Comparison of ENCODE assay signal across 8 cellular contexts in genomic region chr7:64665980-64666674, GRCh38. TPM values are rescaled to one million over a fixed set of nuclear protein-coding genes. Genes with fewer than 3 reads are reported as not detected.
DNase-seq lines count a peak whose midpoint lies in the region; ATAC-seq, FAIRE-seq and TF ChIP-seq lines count a peak whose summit lies in the region.

Gene ZNF107, plus strand, starts transcription at chr7:64666133. Its CDS starts 150 bp downstream, at chr7:64666283.

- no peaks in the 10 kb centered on the region for H3K4me1 ChIP-seq in prostate gland (replicated peaks)

- H3K36me3 Mint-ChIP-seq in T-helper 1 cell treated with Interleukin-12 subunit alpha and Interleukin-12 subunit beta and Interleukin-4 antibody, amounts not matched to agents 30 μg/mL and 1 μg/mL, for 36 hours (ENCODE audit: low read depth): peaks cover 39% of the 10 kb centered on the region

- no peak for FAIRE-seq in urothelium cell line (lab: Jason Lieb, UNC)

- no peaks in the 10 kb centered on the region for H3K27me3 Mint-ChIP-seq in T-helper 1 cell treated with Interleukin-12 subunit alpha and Interleukin-12 subunit beta and Interleukin-4 antibody, amounts not matched to agents 30 μg/mL and 1 μg/mL, for 36 hours (ENCODE audit: low read depth)

- WGBS in prostate gland: under 1% methylated on average over 37 of the region's 37 CpGs

- H3K27ac ChIP-seq in prostate gland: peak within 1 kb of the TSS; percentile 70 to 75

- peak within 1 kb of the TSS; percentile 70 to 71 for H3K4me3 ChIP-seq in prostate gland

- peak; percentile 96 for ATAC-seq in HG02884 (IDR thresholded peaks at IDR 0.05; ENCODE audit: unreplicated experiment)
- peak; percentile 100 for ATAC-seq in left ventricle myocardium superior

- TF ChIP-seq POLR2A in prostate gland (IDR thresholded peaks at IDR 0.05): peak; percentile 63

- peak; percentile 87 for DNase-seq in GM13977 (ENCODE audit: low spot score)
- peak; percentile 89 for DNase-seq in NCI-H1694 (lab: John Stamatoyannopoulos, UW)
- peak; percentile 89 for DNase-seq in amniotic stem cell (lab: John Stamatoyannopoulos, UW)
- DNase-seq in left ventricle myocardium superior: peak; percentile 93
- DNase-seq in prostate gland (ENCODE audit: low spot score): peak; percentile 95
- DNase-seq in urothelium cell line (ENCODE audit: low spot score): peak; percentile 94

- TF ChIP-seq CTCF in GM13977 (IDR thresholded peaks at IDR 0.05; ENCODE audit: extremely low read depth, insufficient read depth, missing control alignments) (no peak), prostate gland (IDR thresholded peaks at IDR 0.05) (no peak)

- H3K4me3 Mint-ChIP-seq in T-helper 1 cell treated with Interleukin-12 subunit alpha and Interleukin-12 subunit beta and Interleukin-4 antibody, amounts not matched to agents 30 μg/mL and 1 μg/mL, for 36 hours: peak within 1 kb of the TSS; percentile 97

- no peaks in the 10 kb centered on the region for H3K27me3 ChIP-seq in prostate gland (replicated peaks; ENCODE audit: insufficient read depth)

- H3K9me3 Mint-ChIP-seq in T-helper 1 cell treated with Interleukin-12 subunit alpha and Interleukin-12 subunit beta and Interleukin-4 antibody, amounts not matched to agents 30 μg/mL and 1 μg/mL, for 36 hours: peaks cover 43% of the 10 kb centered on the region

- peak within 1 kb of the TSS; percentile 96 for H3K27ac Mint-ChIP-seq in T-helper 1 cell treated with Interleukin-12 subunit alpha and Interleukin-12 subunit beta and Interleukin-4 antibody, amounts not matched to agents 30 μg/mL and 1 μg/mL, for 36 hours

- in situ Hi-C loops in GM13977 (cut with MboI; ENCODE audit: low pct_unique_long_range_greater_than_20kb, low sequenced_read_pairs, unreplicated experiment): no loop called here

- intact Hi-C loops in left ventricle myocardium superior (cut with micrococcal nuclease): no loop called here
- intact Hi-C loops in prostate gland (cut with DNase I): loop anchor here (10.0 kb wide), 1 partner anchor 351 kb away; the partner anchor contains the start of gene ZNF736

- H3K9me3 ChIP-seq in prostate gland: no peaks in the 10 kb centered on the region

- H3K36me3 ChIP-seq in prostate gland: no peaks in the 10 kb centered on the region

- peaks cover 17% of the 10 kb centered on the region for H3K4me1 Mint-ChIP-seq in T-helper 1 cell treated with Interleukin-12 subunit alpha and Interleukin-12 subunit beta and Interleukin-4 antibody, amounts not matched to agents 30 μg/mL and 1 μg/mL, for 36 hours (ENCODE audit: low read depth)

RNA-seq across cellular contexts. Expression of gene ZNF107, which starts in this region (rescaled TPM):
- total RNA-seq in left ventricle myocardium superior (1.1 TPM), prostate gland (1 to 10 TPM; 9.0 to 9.7 TPM)

Comparison
In these comparisons a context has a peak if more than half of its experiments do, and no peak if none do; other contexts are left out.
1. Peak in every context shown above with its lines: DNase-seq, ATAC-seq, H3K4me3 ChIP-seq and H3K27ac ChIP-seq.